ENCODE assay signal across 8 cellular contexts in the genomic region with DNA sequence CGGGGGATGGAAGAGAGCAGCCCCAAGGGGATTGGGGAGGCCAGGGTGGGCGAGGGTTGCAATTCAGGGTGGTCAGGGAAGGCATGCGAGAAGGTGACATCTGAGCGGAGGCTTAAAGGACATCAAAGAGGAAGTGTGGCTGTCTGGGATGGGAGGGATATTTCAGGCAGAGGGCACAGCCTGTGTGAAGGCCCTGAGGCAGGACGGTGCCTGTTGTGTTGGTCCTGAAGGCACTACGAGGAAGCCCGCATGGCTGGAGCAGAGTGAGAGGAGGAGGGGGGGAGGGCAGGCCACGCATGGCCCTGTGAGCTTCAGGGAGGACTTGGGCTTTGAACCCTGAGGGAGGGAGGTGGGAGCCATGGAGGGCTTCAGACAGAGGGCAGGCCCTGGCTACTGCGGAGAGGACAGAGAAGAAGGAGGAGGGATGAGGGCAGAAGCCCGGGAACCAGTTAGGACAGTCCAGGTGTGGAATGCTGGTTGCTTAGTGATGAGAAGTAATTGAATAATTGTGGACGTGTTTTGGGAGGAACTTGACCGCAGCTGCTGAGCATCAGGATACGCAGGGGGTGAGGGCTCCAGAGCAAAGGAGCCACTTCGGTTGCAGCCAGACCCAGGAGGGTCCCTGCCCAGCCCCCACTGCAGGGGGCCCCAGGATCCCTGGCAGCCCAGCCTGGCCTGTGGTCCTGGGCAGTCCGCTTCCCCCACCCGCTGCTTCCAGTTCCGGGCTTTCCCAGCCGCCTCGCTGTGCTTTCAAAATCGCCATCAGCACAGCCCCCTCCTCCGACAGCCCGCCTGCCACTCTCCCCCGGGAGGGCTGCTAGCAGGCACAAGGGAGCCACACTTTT. TPM values are rescaled to one million over a fixed set of nuclear protein-coding genes. Genes with fewer than 3 reads are reported as not detected.
A peak's percentile ranks its signal among the peaks of the same experiment; 100 is the strongest.
DNase-seq lines count a peak whose midpoint lies in the region; TF ChIP-seq lines count a peak whose summit lies in the region.

No MANE protein-coding gene starts in this region.

- no peaks in the 10 kb centered on the region for H3K9me3 Mint-ChIP-seq in activated T-helper 1 cell treated with anti-CD3 and anti-CD28 coated beads, Interleukin-12 subunit alpha, Interleukin-12 subunit beta, Interleukin-2, Interleukin-4 antibody, amounts not matched to agents 30 ng/mL and 10 ng/mL and 1 ng/mL, durations not matched to agents 14 hours and 24 hours and 36 hours
- H3K9me3 Mint-ChIP-seq in activated naive CD4-positive, alpha-beta T cell treated with anti-CD3 and anti-CD28 coated beads, Interleukin-2, amount 10 ng/mL, durations not matched to agents 7 days and 5 days: no peaks in the 10 kb centered on the region

- H3K4me1 Mint-ChIP-seq in activated T-helper 1 cell treated with anti-CD3 and anti-CD28 coated beads, Interleukin-12 subunit alpha, Interleukin-12 subunit beta, Interleukin-2, Interleukin-4 antibody, amounts not matched to agents 30 ng/mL and 10 ng/mL and 1 ng/mL, durations not matched to agents 14 hours and 24 hours and 36 hours (ENCODE audit: low read depth): no peaks in the 10 kb centered on the region
- H3K4me1 Mint-ChIP-seq in activated naive CD4-positive, alpha-beta T cell treated with anti-CD3 and anti-CD28 coated beads, Interleukin-2, amount 10 ng/mL, durations not matched to agents 7 days and 5 days: no peaks in the 10 kb centered on the region

- no peak overlapping the region for H3K27ac ChIP-seq in colonic mucosa
- peak overlapping the region; percentile 54 to 70 for H3K27ac ChIP-seq in liver (ENCODE audit: low read depth in 1 of 2, low read length in 2 of 2)
- H3K27ac ChIP-seq in thyroid gland: peak overlapping the region; percentile 72 to 86 (median 76)

- no peaks in the 10 kb centered on the region for H3K4me1 ChIP-seq in colonic mucosa
- H3K4me1 ChIP-seq in liver (ENCODE audit: control insufficient read depth in 4 of 4, insufficient read depth in 4 of 4, low read length in 3 of 4): peaks cover 5 to 13% (median 9%) of the 10 kb centered on the region in 4 donors
- peaks cover 31 to 37% of the 10 kb centered on the region in 2 donors for H3K4me1 ChIP-seq in thyroid gland

- no peaks in the 10 kb centered on the region for H3K27me3 ChIP-seq in colonic mucosa
- no peaks in the 10 kb centered on the region for H3K27me3 ChIP-seq in liver (ENCODE audit: control insufficient read depth in 4 of 4, insufficient read depth in 4 of 4, low read length in 3 of 4)
- no peaks in the 10 kb centered on the region for H3K27me3 ChIP-seq in thyroid gland

- no peaks in the 10 kb centered on the region for H3K36me3 ChIP-seq in colonic mucosa
- no peaks in the 10 kb centered on the region for H3K36me3 ChIP-seq in liver (ENCODE audit: control insufficient read depth in 4 of 4, insufficient read depth in 3 of 4, low read depth in 1 of 4, low read length in 3 of 4)
- no peaks in the 10 kb centered on the region for H3K36me3 ChIP-seq in thyroid gland

- H3K4me3 ChIP-seq in colonic mucosa (no peak overlapping the region), liver (ENCODE audit: low read depth in 1 of 3, low read length in 3 of 3) (peak overlapping the region in 1 of 3 donors; percentile 29), thyroid gland (replicated peaks in 1 of 3) (peak overlapping the region in 1 of 3 donors; percentile 27)

- TF ChIP-seq POLR2A in thyroid gland (IDR thresholded peaks at IDR 0.05): no peak

- no peak for TF ChIP-seq RAD21 in liver (IDR thresholded peaks at IDR 0.05)

- no peaks in the 10 kb centered on the region for H3K9me3 ChIP-seq in colonic mucosa
- H3K9me3 ChIP-seq in liver (ENCODE audit: control insufficient read depth in 4 of 4, low read length in 3 of 4): no peaks in the 10 kb centered on the region
- no peaks in the 10 kb centered on the region for H3K9me3 ChIP-seq in thyroid gland

- 35% methylated on average over 23 of the region's 23 CpGs for WGBS in liver
- WGBS in thyroid gland, 2 donors: 10 to 11% methylated on average over 21 to 23 of the region's 23 CpGs

- H3K27ac Mint-ChIP-seq in activated T-helper 1 cell treated with anti-CD3 and anti-CD28 coated beads, Interleukin-12 subunit alpha, Interleukin-12 subunit beta, Interleukin-2, Interleukin-4 antibody, amounts not matched to agents 30 ng/mL and 10 ng/mL and 1 ng/mL, durations not matched to agents 14 hours and 24 hours and 36 hours: no peak overlapping the region
- no peak overlapping the region for H3K27ac Mint-ChIP-seq in activated naive CD4-positive, alpha-beta T cell treated with anti-CD3 and anti-CD28 coated beads, Interleukin-2, amount 10 ng/mL, durations not matched to agents 7 days and 5 days

- intact Hi-C loops in colonic mucosa (cut with DNase I): no loop called here
- intact Hi-C loops in thyroid gland (cut with DNase I): no loop called here
- intact Hi-C loops in activated T-helper 1 cell treated with anti-CD3 and anti-CD28 coated beads, Interleukin-12 subunit alpha, Interleukin-12 subunit beta, Interleukin-2, Interleukin-4 antibody, amounts not matched to agents 30 ng/mL and 10 ng/mL and 1 ng/mL, durations not matched to agents 14 hours and 24 hours and 36 hours (cut with micrococcal nuclease): no loop called here

- peak; percentile 23 for DNase-seq in GM04504 (ENCODE audit: low read depth)
- peak; percentile 63 for DNase-seq in NCI-H226
- peak; percentile 36 for DNase-seq in colonic mucosa
- peak; percentile 76 to 87 for DNase-seq in thyroid gland
- no peak for DNase-seq in activated T-helper 1 cell treated with anti-CD3 and anti-CD28 coated beads, Interleukin-12 subunit alpha, Interleukin-12 subunit beta, Interleukin-2, Interleukin-4 antibody, amounts not matched to agents 30 ng/mL and 10 ng/mL and 1 ng/mL, durations not matched to agents 14 hours and 24 hours and 36 hours (ENCODE audit: low spot score)
- DNase-seq in GDM1 (lab: John Stamatoyannopoulos, UW): no peak
- no peak for DNase-seq in activated naive CD4-positive, alpha-beta T cell treated with anti-CD3 and anti-CD28 coated beads, Interleukin-2, amount 10 ng/mL, durations not matched to agents 7 days and 5 days

- TF ChIP-seq CTCF in colonic mucosa (IDR thresholded peaks at IDR 0.05) (no peak), liver (IDR thresholded peaks at IDR 0.05; ENCODE audit: low read depth, low read length, missing input control) (no peak), thyroid gland (IDR thresholded peaks at IDR 0.05) (no peak)

- no peak overlapping the region for H3K4me3 Mint-ChIP-seq in activated T-helper 1 cell treated with anti-CD3 and anti-CD28 coated beads, Interleukin-12 subunit alpha, Interleukin-12 subunit beta, Interleukin-2, Interleukin-4 antibody, amounts not matched to agents 30 ng/mL and 10 ng/mL and 1 ng/mL, durations not matched to agents 14 hours and 24 hours and 36 hours
- no peak overlapping the region for H3K4me3 Mint-ChIP-seq in activated naive CD4-positive, alpha-beta T cell treated with anti-CD3 and anti-CD28 coated beads, Interleukin-2, amount 10 ng/mL, durations not matched to agents 7 days and 5 days

- CTCF ChIA-PET in activated naive CD4-positive, alpha-beta T cell treated with anti-CD3 and anti-CD28 coated beads, Interleukin-2, amount 10 ng/mL, durations not matched to agents 7 days and 5 days (lab: Charles Lee): no interaction called here

- H3K27me3 Mint-ChIP-seq in activated T-helper 1 cell treated with anti-CD3 and anti-CD28 coated beads, Interleukin-12 subunit alpha, Interleukin-12 subunit beta, Interleukin-2, Interleukin-4 antibody, amounts not matched to agents 30 ng/mL and 10 ng/mL and 1 ng/mL, durations not matched to agents 14 hours and 24 hours and 36 hours (ENCODE audit: insufficient read depth): peaks cover 26% of the 10 kb centered on the region
- H3K27me3 Mint-ChIP-seq in activated naive CD4-positive, alpha-beta T cell treated with anti-CD3 and anti-CD28 coated beads, Interleukin-2, amount 10 ng/mL, durations not matched to agents 7 days and 5 days: peaks cover 61% of the 10 kb centered on the region

- no peaks in the 10 kb centered on the region for H3K36me3 Mint-ChIP-seq in activated T-helper 1 cell treated with anti-CD3 and anti-CD28 coated beads, Interleukin-12 subunit alpha, Interleukin-12 subunit beta, Interleukin-2, Interleukin-4 antibody, amounts not matched to agents 30 ng/mL and 10 ng/mL and 1 ng/mL, durations not matched to agents 14 hours and 24 hours and 36 hours (ENCODE audit: low read depth)
- H3K36me3 Mint-ChIP-seq in activated naive CD4-positive, alpha-beta T cell treated with anti-CD3 and anti-CD28 coated beads, Interleukin-2, amount 10 ng/mL, durations not matched to agents 7 days and 5 days: no peaks in the 10 kb centered on the region

- H3K9ac ChIP-seq in colonic mucosa (ENCODE audit: low read depth in 2 of 2, low read length in 2 of 2) (peak overlapping the region in 1 of 2 donors; percentile 34), liver (ENCODE audit: low read depth in 1 of 2, low read length in 2 of 2) (no peak overlapping the region)

TF ChIP-seq in liver, 16 proteins besides CTCF, POLR2A, EP300 and RAD21 (continues in another document):
- TF ChIP-seq JUND (IDR thresholded peaks at IDR 0.05) (no peak), HNF4G (IDR thresholded peaks at IDR 0.05) (no peak)

RNA-seq across cellular contexts. Expression of a gene that starts 6.2 kb away (rescaled TPM):
- 1 to 10 TPM; 2.9 to 3.8 TPM for total RNA-seq in colonic mucosa
- total RNA-seq in liver: 1 to 10 TPM in 1 of 2 donors, under 1 TPM in 1; 0.47 to 1.7 TPM
- polyA plus RNA-seq in liver: 1 to 10 TPM in 1 of 2 donors, under 1 TPM in 1; 0.78 to 2.8 TPM
- total RNA-seq in thyroid gland: 10 to 100 TPM in 3 of 4 donors, 1 to 10 TPM in 1; 2.4 to 20.7 (median 11.6) TPM
- total RNA-seq in activated T-helper 1 cell treated with anti-CD3 and anti-CD28 coated beads, Interleukin-12 subunit alpha, Interleukin-12 subunit beta, Interleukin-2, Interleukin-4 antibody, amounts not matched to agents 30 ng/mL and 10 ng/mL and 1 ng/mL, durations not matched to agents 14 hours and 24 hours and 36 hours: 0.57 and 0.83 TPM in 2 replicates

RNA-seq across cellular contexts. Expression of a gene that starts 38.8 kb away (rescaled TPM):
- 1 to 10 TPM; 3.1 to 3.3 TPM for total RNA-seq in colonic mucosa
- 1 to 10 TPM; 2.6 to 3.5 TPM for total RNA-seq in liver
- 1 to 10 TPM in 1 of 2 donors, under 1 TPM in 1; 0.90 to 1.1 TPM for polyA plus RNA-seq in liver
- 1 to 10 TPM; 5.1 to 7.0 (median 6.2) TPM for total RNA-seq in thyroid gland
- total RNA-seq in activated T-helper 1 cell treated with anti-CD3 and anti-CD28 coated beads, Interleukin-12 subunit alpha, Interleukin-12 subunit beta, Interleukin-2, Interleukin-4 antibody, amounts not matched to agents 30 ng/mL and 10 ng/mL and 1 ng/mL, durations not matched to agents 14 hours and 24 hours and 36 hours: 3.2 and 5.3 TPM in 2 replicates

RNA-seq across cellular contexts. Expression of a gene that starts 45.5 kb away (rescaled TPM):
- 10 to 100 TPM; 42.8 to 52.4 TPM for total RNA-seq in colonic mucosa
- total RNA-seq in liver: 1 to 10 TPM; 4.5 to 9.3 TPM
- polyA plus RNA-seq in liver: 1 to 10 TPM; 3.6 to 7.0 TPM
- total RNA-seq in thyroid gland: 100 to 1,000 TPM in 1 of 4 donors, 10 to 100 TPM in 3; 81.3 to 114 (median 90.3) TPM
- total RNA-seq in activated T-helper 1 cell treated with anti-CD3 and anti-CD28 coated beads, Interleukin-12 subunit alpha, Interleukin-12 subunit beta, Interleukin-2, Interleukin-4 antibody, amounts not matched to agents 30 ng/mL and 10 ng/mL and 1 ng/mL, durations not matched to agents 14 hours and 24 hours and 36 hours: 0.78 and 1.1 TPM in 2 replicates

Comparison
In these comparisons a context has a peak if more than half of its experiments do, and no peak if none do; other contexts are left out.
1. DNase-seq: peak in GM04504 (single experiment), NCI-H226 (single experiment), colonic mucosa (single experiment) and thyroid gland (2 of 2); none in activated T-helper 1 cell treated with anti-CD3 and anti-CD28 coated beads, Interleukin-12 subunit alpha, Interleukin-12 subunit beta, Interleukin-2, Interleukin-4 antibody, amounts not matched to agents 30 ng/mL and 10 ng/mL and 1 ng/mL, durations not matched to agents 14 hours and 24 hours and 36 hours (single experiment), GDM1 (single experiment) and activated naive CD4-positive, alpha-beta T cell treated with anti-CD3 and anti-CD28 coated beads, Interleukin-2, amount 10 ng/mL, durations not matched to agents 7 days and 5 days (single experiment).
2. RNA of a gene that starts 45.5 kb away (total RNA-seq): 81.3 to 114 TPM in thyroid gland and 42.8 to 52.4 TPM in colonic mucosa; 4.5 to 9.3 TPM in liver and 0.78 to 1.1 TPM in activated T-helper 1 cell treated with anti-CD3 and anti-CD28 coated beads, Interleukin-12 subunit alpha, Interleukin-12 subunit beta, Interleukin-2, Interleukin-4 antibody, amounts not matched to agents 30 ng/mL and 10 ng/mL and 1 ng/mL, durations not matched to agents 14 hours and 24 hours and 36 hours; every median in the first group is over 4 times any median in the second.